ENCODE assay signal across 8 cellular contexts in the genomic region with DNA sequence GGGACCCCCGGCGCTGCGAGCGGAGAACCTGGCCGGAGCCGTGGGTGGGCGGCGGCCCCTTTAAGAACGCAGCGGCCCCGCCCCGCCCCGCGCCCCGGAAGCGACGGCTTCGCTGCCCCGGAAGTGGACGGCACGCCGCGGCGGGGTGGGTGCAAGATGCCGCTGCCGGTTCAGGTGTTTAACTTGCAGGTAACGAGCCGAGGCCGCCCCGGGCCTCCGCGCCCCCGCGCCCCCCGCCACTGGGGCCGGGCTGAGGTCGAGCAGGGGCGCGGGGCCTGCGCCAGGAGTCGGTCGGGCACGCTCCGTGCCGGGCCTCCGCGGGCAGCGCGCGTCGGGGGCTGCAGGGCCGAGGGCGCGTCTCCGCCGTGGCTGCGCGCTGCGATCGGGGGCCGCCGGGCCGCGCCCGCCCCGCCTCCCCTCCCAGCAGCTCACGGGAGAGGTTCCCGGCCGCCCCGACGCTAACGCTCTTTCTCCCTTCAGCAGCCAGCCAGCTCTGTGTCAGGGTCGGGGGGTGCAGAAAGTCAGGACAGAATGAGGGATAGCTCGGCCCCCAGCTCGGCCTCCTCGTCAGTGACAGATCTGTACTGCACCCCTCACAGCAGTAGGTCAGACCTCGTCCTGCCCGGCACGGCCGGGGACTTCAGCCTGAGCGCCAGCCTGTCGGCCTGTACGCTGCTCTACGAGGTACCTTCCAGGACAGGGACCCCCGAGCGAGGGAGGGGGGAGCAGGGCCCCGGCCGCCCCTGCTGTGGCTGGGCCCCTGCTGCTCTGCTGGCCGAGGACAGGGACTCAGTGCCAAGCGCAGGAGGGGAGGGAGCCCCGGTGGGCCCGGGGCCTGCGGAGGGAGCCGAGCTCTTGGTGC. TPM values are rescaled to one million over a fixed set of nuclear protein-coding genes. Genes with fewer than 3 reads are reported as not detected.
DNase-seq lines count a peak whose midpoint lies in the region; ATAC-seq and TF ChIP-seq lines count a peak whose summit lies in the region.

A gene (plus strand): TSS at position 123 of the 862 bp plus-strand sequence. CDS start 34 bp downstream, at position 157.
A gene with protein sequence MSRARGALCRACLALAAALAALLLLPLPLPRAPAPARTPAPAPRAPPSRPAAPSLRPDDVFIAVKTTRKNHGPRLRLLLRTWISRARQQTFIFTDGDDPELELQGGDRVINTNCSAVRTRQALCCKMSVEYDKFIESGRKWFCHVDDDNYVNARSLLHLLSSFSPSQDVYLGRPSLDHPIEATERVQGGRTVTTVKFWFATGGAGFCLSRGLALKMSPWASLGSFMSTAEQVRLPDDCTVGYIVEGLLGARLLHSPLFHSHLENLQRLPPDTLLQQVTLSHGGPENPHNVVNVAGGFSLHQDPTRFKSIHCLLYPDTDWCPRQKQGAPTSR (minus strand): TSS at position 36 of the 862 bp plus-strand sequence. CDS start 45 bp downstream, outside the sequence.

- H3K27me3 Mint-ChIP-seq in activated T-helper 17 cell treated with anti-CD3 and anti-CD28 coated beads, Interleukin-2, amount 50 U/mL, for 72 hours: no peaks in the 10 kb centered on the region
- H3K27me3 Mint-ChIP-seq in nephron progenitor cell (ENCODE audit: low read depth, poor library complexity): no peaks in the 10 kb centered on the region

- H3K4me3 Mint-ChIP-seq in activated T-helper 17 cell treated with anti-CD3 and anti-CD28 coated beads, Interleukin-2, amount 50 U/mL, for 72 hours: peak within 1 kb of the TSS; percentile 87
- peak within 1 kb of the TSS; percentile 91 for H3K4me3 Mint-ChIP-seq in nephron progenitor cell

- TF ChIP-seq CTCF in fibroblast of pulmonary artery (IDR thresholded peaks at IDR 0.05; ENCODE audit: low read length, missing control alignments) (no peak), nephron progenitor cell (IDR thresholded peaks at IDR 0.05) (no peak)

- H3K4me3 ChIP-seq in fibroblast of pulmonary artery (replicated peaks; ENCODE audit: low read depth, low read length): peak within 1 kb of the TSS; percentile 77

- no peaks in the 10 kb centered on the region for H3K9me3 Mint-ChIP-seq in activated T-helper 17 cell treated with anti-CD3 and anti-CD28 coated beads, Interleukin-2, amount 50 U/mL, for 72 hours
- no peaks in the 10 kb centered on the region for H3K9me3 Mint-ChIP-seq in nephron progenitor cell

- H3K4me1 Mint-ChIP-seq in activated T-helper 17 cell treated with anti-CD3 and anti-CD28 coated beads, Interleukin-2, amount 50 U/mL, for 72 hours: no peaks in the 10 kb centered on the region
- H3K4me1 Mint-ChIP-seq in nephron progenitor cell: peaks cover 20% of the 10 kb centered on the region

- ATAC-seq in HG03571 (IDR thresholded peaks at IDR 0.05; ENCODE audit: unreplicated experiment): peak; percentile 42
- ATAC-seq in activated T-helper 17 cell treated with anti-CD3 and anti-CD28 coated beads, Interleukin-2, amount 50 U/mL, for 72 hours (replicated peaks): peak; percentile 94
- ATAC-seq in stimulated activated naive CD8-positive, alpha-beta T cell treated with anti-CD3 and anti-CD28 coated beads, Interleukin-15, Interleukin-2, amounts not matched to agents 100 U/mL and 50 U/mL, for 24 hours: peak; percentile 76

- H3K36me3 Mint-ChIP-seq in activated T-helper 17 cell treated with anti-CD3 and anti-CD28 coated beads, Interleukin-2, amount 50 U/mL, for 72 hours (ENCODE audit: low read depth): peaks cover 17% of the 10 kb centered on the region
- peaks cover 8% of the 10 kb centered on the region for H3K36me3 Mint-ChIP-seq in nephron progenitor cell (ENCODE audit: low read depth)

- DNase-seq in DMS79 treated with DMSO at 0.1 percent for 48 hours (lab: John Stamatoyannopoulos, UW) (peak; percentile 21), DMS79 (lab: John Stamatoyannopoulos, UW) (no peak), RKO (ENCODE audit: low spot score) (peak; percentile 69), fibroblast of pulmonary artery (ENCODE audit: low read depth) (peak; percentile 48), nephron progenitor cell (peak; percentile 82)
- peak; percentile 92 for DNase-seq in stimulated activated naive CD8-positive, alpha-beta T cell treated with anti-CD3 and anti-CD28 coated beads, Interleukin-15, Interleukin-2, amounts not matched to agents 100 U/mL and 50 U/mL, for 24 hours

- H3K27ac Mint-ChIP-seq in activated T-helper 17 cell treated with anti-CD3 and anti-CD28 coated beads, Interleukin-2, amount 50 U/mL, for 72 hours: peak within 1 kb of the TSS; percentile 84
- H3K27ac Mint-ChIP-seq in nephron progenitor cell: peak within 1 kb of the TSS; percentile 59

RNA-seq across cellular contexts. Expression of the first gene that starts in this region (rescaled TPM):
- 10 to 100 TPM; 46.2 to 97.2 TPM for total RNA-seq in activated T-helper 17 cell treated with anti-CD3 and anti-CD28 coated beads, Interleukin-2, amount 50 U/mL, for 72 hours

RNA-seq across cellular contexts. Expression of the second gene that starts in this region (rescaled TPM):
- total RNA-seq in activated T-helper 17 cell treated with anti-CD3 and anti-CD28 coated beads, Interleukin-2, amount 50 U/mL, for 72 hours: 10 to 100 TPM; 21.1 to 25.2 TPM

Comparison
In these comparisons a context has a peak if more than half of its experiments do, and no peak if none do; other contexts are left out.
1. ATAC-seq: peak in every context shown above with its lines; median percentile 94 in activated T-helper 17 cell treated with anti-CD3 and anti-CD28 coated beads, Interleukin-2, amount 50 U/mL, for 72 hours; 76 in stimulated activated naive CD8-positive, alpha-beta T cell treated with anti-CD3 and anti-CD28 coated beads, Interleukin-15, Interleukin-2, amounts not matched to agents 100 U/mL and 50 U/mL, for 24 hours; 42 in HG03571.